16 cellular contexts compared by ENCODE assay signal in the genomic region with DNA sequence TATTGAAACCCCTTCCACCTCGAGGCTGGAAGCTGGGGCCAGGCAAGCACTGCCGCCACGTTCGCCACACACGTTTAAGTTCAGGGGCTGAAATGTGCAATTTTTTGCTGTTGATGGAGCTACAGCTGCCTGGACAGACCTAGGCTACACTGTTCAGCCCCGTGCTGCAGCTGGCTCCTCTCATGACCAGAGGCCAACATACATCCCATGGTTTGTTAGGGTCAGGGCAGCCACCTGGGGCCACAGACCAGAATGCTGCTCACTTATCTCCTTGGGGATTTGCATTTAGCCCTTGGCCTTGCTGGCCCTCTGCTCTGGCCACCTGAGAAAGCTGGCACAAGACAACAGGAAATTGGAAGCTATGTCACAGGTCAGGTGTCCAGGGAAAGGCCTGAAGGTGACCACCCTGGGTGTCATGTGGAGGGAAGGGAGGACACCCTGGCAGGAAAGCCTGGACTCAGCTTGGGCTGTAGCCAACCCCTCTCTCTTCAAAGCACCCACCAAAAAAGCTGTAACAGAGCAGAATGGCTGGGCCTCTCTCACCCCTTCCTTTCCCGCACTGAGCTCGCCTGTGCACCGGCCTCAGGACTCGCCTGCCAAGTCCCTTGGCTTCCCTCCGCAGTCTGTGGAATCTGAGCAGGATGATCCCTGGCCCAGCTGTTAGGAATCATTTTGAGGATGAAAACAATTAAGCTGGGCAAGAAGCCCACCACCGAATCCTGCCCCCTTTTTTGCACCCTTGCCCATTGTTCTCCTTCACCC.
DNase-seq lines count a peak whose midpoint lies in the region; ATAC-seq and TF ChIP-seq lines count a peak whose summit lies in the region.
"Had no signal": no experiment of that assay in that cellular context is flagged by ENCODE, and none has a peak within 500 bp of the region (broad histone marks: within the 10 kb centered on the region; RNA-seq: fewer than 3 reads in every experiment).

No MANE protein-coding gene starts in this region.

- H2BK5ac ChIP-seq in neuronal stem cell (ENCODE audit: low read length) = no peak overlapping the region

- H2BK12ac ChIP-seq in neuronal stem cell (ENCODE audit: low read length) = no peak overlapping the region

- H3K27ac Mint-ChIP-seq in MCF 10A (ENCODE audit: low read depth, unreplicated experiment) = no peak overlapping the region
- H3K27ac Mint-ChIP-seq: CD8-positive, alpha-beta T cell had no signal

- no peak overlapping the region for H2BK15ac ChIP-seq in neuronal stem cell (ENCODE audit: low read length)

- H2AFZ ChIP-seq in neuronal stem cell (ENCODE audit: low read length) = no peak overlapping the region

- H3K9me3 ChIP-seq in breast epithelium = no peaks in the 10 kb centered on the region
- no peaks in the 10 kb centered on the region for H3K9me3 ChIP-seq in neuronal stem cell (replicated peaks in 1 of 2; ENCODE audit: control insufficient read depth in 2 of 2, insufficient read depth in 1 of 2, low read depth in 1 of 2, low read length in 2 of 2)
- H3K9me3 ChIP-seq: SK-N-SH, suprapubic skin had no signal

- H3K36me3 ChIP-seq in breast epithelium (no peaks in the 10 kb centered on the region), neuronal stem cell (replicated peaks in 1 of 2; ENCODE audit: control insufficient read depth in 2 of 2, insufficient read depth in 2 of 2, low read length in 2 of 2) (no peaks in the 10 kb centered on the region)
- H3K36me3 ChIP-seq: suprapubic skin had no signal

- H3K14ac ChIP-seq in neuronal stem cell (ENCODE audit: low read length) = no peak overlapping the region

- H3K4me3 Mint-ChIP-seq in MCF 10A (ENCODE audit: unreplicated experiment) = no peak overlapping the region
- H3K4me3 Mint-ChIP-seq: CD8-positive, alpha-beta T cell had no signal

- H3K36me3 Mint-ChIP-seq in MCF 10A (ENCODE audit: insufficient read depth, unreplicated experiment) = no peaks in the 10 kb centered on the region
- H3K36me3 Mint-ChIP-seq: CD8-positive, alpha-beta T cell had no signal

- peak; percentile 61 to 80 for ATAC-seq in left cardiac atrium
- ATAC-seq in GM18517 (IDR thresholded peaks at IDR 0.05; ENCODE audit: unreplicated experiment) = no peak
- no peak for ATAC-seq in HG02981 (IDR thresholded peaks at IDR 0.05; ENCODE audit: unreplicated experiment)
- ATAC-seq: CD8-positive, alpha-beta T cell had no signal

- in situ Hi-C loops in KBM-7 (cut with MboI; ENCODE audit: low pct_unique_long_range_greater_than_20kb, low sequenced_read_pairs) = no loop called here

- H3K4ac ChIP-seq in neuronal stem cell (ENCODE audit: low read length) = no peak overlapping the region

- H3K9me3 Mint-ChIP-seq in MCF 10A (ENCODE audit: unreplicated experiment) = no peaks in the 10 kb centered on the region
- H3K9me3 Mint-ChIP-seq: CD8-positive, alpha-beta T cell had no signal

- CTCF ChIA-PET in MCF 10A (lab: Yijun Ruan, JAX) = interaction anchor here (0.8 to 12.5 kb wide), 7 partner anchors 9 to 396 kb away, joined by 3 to 250 read pairs (median 4); no protein-coding TSS in a partner anchor

- TF ChIP-seq CTCF in breast epithelium (IDR thresholded peaks at IDR 0.05) (no peak), MCF 10A (IDR thresholded peaks at IDR 0.05; ENCODE audit: unreplicated experiment) (no peak)

- WGBS in neuronal stem cell (ENCODE audit: extremely low coverage in 2 of 2, insufficient read length in 2 of 2, insufficient replicate concordance in 1 of 2), 2 donors = no CpG with 5 or more reads among the region's 12 CpGs

- no peaks in the 10 kb centered on the region for H3K4me1 Mint-ChIP-seq in MCF 10A (ENCODE audit: insufficient read depth, unreplicated experiment)

- H3K4me3 ChIP-seq in breast epithelium (no peak overlapping the region), neuronal stem cell (ENCODE audit: low read length in 2 of 2) (no peak overlapping the region)
- H3K4me3 ChIP-seq: dorsolateral prefrontal cortex, suprapubic skin had no signal

- DNase-seq in breast epithelium (ENCODE audit: low spot score in 2 of 2) = peak in 1 of 2 donors; percentile 51
- no peak for DNase-seq in MCF 10A (ENCODE audit: unreplicated experiment)
- DNase-seq in left cardiac atrium = peak; percentile 48
- DNase-seq in neuronal stem cell (ENCODE audit: low spot score) = no peak
- DNase-seq in KBM-7 = no peak
- DNase-seq in NCI-H345 (lab: John Stamatoyannopoulos, UW) = no peak
- DNase-seq: activated CD8-positive, alpha-beta memory T cell treated with anti-CD3 and anti-CD28 coated beads for 24 hours; activated effector memory CD4-positive, alpha-beta T cell treated with Interleukin-2 at 50 U/mL for 16 hours; CD8-positive, alpha-beta T cell; GF-D8; NCI-H2171 treated with DMSO at 0.1 percent for 48 hours; SK-N-SH had no signal

- POLR2A ChIA-PET in MCF 10A (lab: Yijun Ruan, JAX) = no interaction called here

- peak overlapping the region; percentile 11 for H3K18ac ChIP-seq in neuronal stem cell (ENCODE audit: low read length)

- H3K9ac ChIP-seq in neuronal stem cell (ENCODE audit: low read depth, low read length, poor library complexity) = no peak overlapping the region
- H3K9ac ChIP-seq: SK-N-SH had no signal

- H3K27me3 ChIP-seq in breast epithelium (no peaks in the 10 kb centered on the region), neuronal stem cell (ENCODE audit: control insufficient read depth in 3 of 3, insufficient read depth in 3 of 3, low read depth in 1 of 3, low read length in 3 of 3) (peaks cover 0 to 11% (median 0%) of the 10 kb centered on the region in 3 experiments)

- H4K91ac ChIP-seq in neuronal stem cell (ENCODE audit: low read depth, low read length, poor library complexity) = no peak overlapping the region

- no peak for TF ChIP-seq POLR2A in breast epithelium (IDR thresholded peaks at IDR 0.05)

- H4K8ac ChIP-seq in neuronal stem cell (ENCODE audit: low read depth, low read length) = no peak overlapping the region

- H3K23ac ChIP-seq in neuronal stem cell (ENCODE audit: low read depth, low read length, poor library complexity) = no peak overlapping the region

- intact Hi-C loops in breast epithelium (cut with DNase I; ENCODE audit: low total_unique reads) (no loop called here), MCF 10A (cut with micrococcal nuclease) (loop anchor here (5.0 kb wide), 1 partner anchor 193 kb away; no protein-coding TSS in a partner anchor), left cardiac atrium (cut with DNase I) (loop anchor here in 1 of 2 donors (5.0 kb wide), 1 partner anchor 383 kb away; the partner anchor contains the start of gene ADAMTS15)

- no peak overlapping the region for H3K4me2 ChIP-seq in neuronal stem cell (ENCODE audit: insufficient read depth, low read length, poor library complexity, severe bottlenecking)
- H3K4me2 ChIP-seq: SK-N-SH had no signal

- BruUV-seq in MCF 10A (replicated peaks; lab: Mats Ljungman, UMichigan) = no TSS peak

- no peaks in the 10 kb centered on the region for H3K79me1 ChIP-seq in neuronal stem cell (ENCODE audit: low read depth, low read length)

- H2AK5ac ChIP-seq in neuronal stem cell (ENCODE audit: low read depth, low read length) = no peak overlapping the region

- H3K27me3 Mint-ChIP-seq in MCF 10A (ENCODE audit: insufficient read depth, unreplicated experiment) = no peaks in the 10 kb centered on the region

- H3K4me1 ChIP-seq in breast epithelium = peaks cover 3 to 7% of the 10 kb centered on the region in 2 donors
- peaks cover 15 to 18% of the 10 kb centered on the region in 2 donors for H3K4me1 ChIP-seq in neuronal stem cell (ENCODE audit: control insufficient read depth in 2 of 2, insufficient read depth in 1 of 2, low read depth in 1 of 2, low read length in 2 of 2)

- H2BK120ac ChIP-seq in neuronal stem cell (ENCODE audit: low read depth, low read length) = no peak overlapping the region

- H3K27ac ChIP-seq in breast epithelium (peak overlapping the region; percentile 48 to 80), neuronal stem cell (replicated peaks; ENCODE audit: low read length) (no peak overlapping the region)
- H3K27ac ChIP-seq: suprapubic skin had no signal

Comparison
In these comparisons a context has a peak if more than half of its experiments do, and no peak if none do; other contexts are left out.
1. ATAC-seq: peak in left cardiac atrium (2 of 2); none in GM18517 (single experiment) and HG02981 (single experiment).